Comparison of ENCODE assay signal across 12 cellular contexts in genomic region chr15:80906159-80906775, GRCh38.
A peak's percentile ranks its signal among the peaks of the same experiment; 100 is the strongest.
DNase-seq lines count a peak whose midpoint lies in the region; ATAC-seq, FAIRE-seq and TF ChIP-seq lines count a peak whose summit lies in the region.
"Had no signal": no experiment of that assay in that cellular context is flagged by ENCODE, and none has a peak within 500 bp of the region (broad histone marks: within the 10 kb centered on the region; RNA-seq: fewer than 3 reads in every experiment).

No MANE protein-coding gene starts in this region.

- FAIRE-seq in H54 (lab: Jason Lieb, UNC) = no peak
- FAIRE-seq: colon, TTC549 had no signal

- no peak for TF ChIP-seq CTCF in epithelial cell of esophagus (IDR thresholded peaks at IDR 0.05; ENCODE audit: insufficient read depth, low read depth, low read length, missing control alignments)

- no peak for ATAC-seq in GM19467 (IDR thresholded peaks at IDR 0.05; ENCODE audit: unreplicated experiment)

- DNase-seq in AG20443 (ENCODE audit: low spot score) = peak; percentile 32
- peak; percentile 59 for DNase-seq in NCI-H510A (lab: John Stamatoyannopoulos, UW)
- DNase-seq in epithelial cell of esophagus (ENCODE audit: low read depth) = peak; percentile 67
- no peak for DNase-seq in iPS-NIHi7 (ENCODE audit: extremely low spot score)
- no peak for DNase-seq in stimulated activated CD4-positive, alpha-beta T cell treated with anti-CD3 and anti-CD28 coated beads, Interleukin-4, amount 100 ng/mL, for 24 hours
- DNase-seq in H54 (ENCODE audit: insufficient read length, low spot score) = no peak
- DNase-seq: activated T-cell treated with anti-CD3 and anti-CD28 coated beads, Interleukin-2, amount 50 U/mL, for 24 hours; NCI-H526 treated with DMSO at 0.1 percent for 48 hours had no signal

- TF ChIP-seq EP300 in Ishikawa (IDR thresholded peaks at IDR 0.05; ENCODE audit: borderline replicate concordance) = peak; percentile 88

- TF ChIP-seq POLR2A in H54 (IDR thresholded peaks at IDR 0.05; ENCODE audit: low read depth, low read length) = no peak

- TF ChIP-seq RAD21 in Ishikawa (IDR thresholded peaks at IDR 0.05; ENCODE audit: low read depth) = no peak; the same call in 1 of the 2 replicates

- H3K4me3 ChIP-seq in epithelial cell of esophagus (ENCODE audit: low read length) = no peak overlapping the region

TF ChIP-seq in Ishikawa, 13 proteins besides CTCF, POLR2A, EP300 and RAD21:
- TF ChIP-seq TAF1 (IDR thresholded peaks at IDR 0.05; ENCODE audit: low read depth) (no peak), ZBTB7A (IDR thresholded peaks at IDR 0.05; ENCODE audit: low read depth) (no peak), NFIC (IDR thresholded peaks at IDR 0.05) (peak; percentile 98), YY1 (IDR thresholded peaks at IDR 0.05; ENCODE audit: low read depth) (peak; percentile 86), TEAD4 (IDR thresholded peaks at IDR 0.05) (peak; percentile 88), TCF12 (IDR thresholded peaks at IDR 0.05; ENCODE audit: low read depth) (peak; percentile 90), EGR1 (IDR thresholded peaks at IDR 0.05) (no peak), FOXM1 (IDR thresholded peaks at IDR 0.05; ENCODE audit: borderline replicate concordance, low read depth) (no peak), CREB1 (IDR thresholded peaks at IDR 0.05; ENCODE audit: low read depth) (no peak), CEBPB (IDR thresholded peaks at IDR 0.05) (no peak)
- TF ChIP-seq, protein P1, sequence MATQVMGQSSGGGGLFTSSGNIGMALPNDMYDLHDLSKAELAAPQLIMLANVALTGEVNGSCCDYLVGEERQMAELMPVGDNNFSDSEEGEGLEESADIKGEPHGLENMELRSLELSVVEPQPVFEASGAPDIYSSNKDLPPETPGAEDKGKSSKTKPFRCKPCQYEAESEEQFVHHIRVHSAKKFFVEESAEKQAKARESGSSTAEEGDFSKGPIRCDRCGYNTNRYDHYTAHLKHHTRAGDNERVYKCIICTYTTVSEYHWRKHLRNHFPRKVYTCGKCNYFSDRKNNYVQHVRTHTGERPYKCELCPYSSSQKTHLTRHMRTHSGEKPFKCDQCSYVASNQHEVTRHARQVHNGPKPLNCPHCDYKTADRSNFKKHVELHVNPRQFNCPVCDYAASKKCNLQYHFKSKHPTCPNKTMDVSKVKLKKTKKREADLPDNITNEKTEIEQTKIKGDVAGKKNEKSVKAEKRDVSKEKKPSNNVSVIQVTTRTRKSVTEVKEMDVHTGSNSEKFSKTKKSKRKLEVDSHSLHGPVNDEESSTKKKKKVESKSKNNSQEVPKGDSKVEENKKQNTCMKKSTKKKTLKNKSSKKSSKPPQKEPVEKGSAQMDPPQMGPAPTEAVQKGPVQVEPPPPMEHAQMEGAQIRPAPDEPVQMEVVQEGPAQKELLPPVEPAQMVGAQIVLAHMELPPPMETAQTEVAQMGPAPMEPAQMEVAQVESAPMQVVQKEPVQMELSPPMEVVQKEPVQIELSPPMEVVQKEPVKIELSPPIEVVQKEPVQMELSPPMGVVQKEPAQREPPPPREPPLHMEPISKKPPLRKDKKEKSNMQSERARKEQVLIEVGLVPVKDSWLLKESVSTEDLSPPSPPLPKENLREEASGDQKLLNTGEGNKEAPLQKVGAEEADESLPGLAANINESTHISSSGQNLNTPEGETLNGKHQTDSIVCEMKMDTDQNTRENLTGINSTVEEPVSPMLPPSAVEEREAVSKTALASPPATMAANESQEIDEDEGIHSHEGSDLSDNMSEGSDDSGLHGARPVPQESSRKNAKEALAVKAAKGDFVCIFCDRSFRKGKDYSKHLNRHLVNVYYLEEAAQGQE (IDR thresholded peaks at IDR 0.05; ENCODE audit: low read depth) = no peak
- TF ChIP-seq, protein P2, sequence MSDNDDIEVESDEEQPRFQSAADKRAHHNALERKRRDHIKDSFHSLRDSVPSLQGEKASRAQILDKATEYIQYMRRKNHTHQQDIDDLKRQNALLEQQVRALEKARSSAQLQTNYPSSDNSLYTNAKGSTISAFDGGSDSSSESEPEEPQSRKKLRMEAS (IDR thresholded peaks at IDR 0.05) = peak; percentile 84
- TF ChIP-seq, protein P3, sequence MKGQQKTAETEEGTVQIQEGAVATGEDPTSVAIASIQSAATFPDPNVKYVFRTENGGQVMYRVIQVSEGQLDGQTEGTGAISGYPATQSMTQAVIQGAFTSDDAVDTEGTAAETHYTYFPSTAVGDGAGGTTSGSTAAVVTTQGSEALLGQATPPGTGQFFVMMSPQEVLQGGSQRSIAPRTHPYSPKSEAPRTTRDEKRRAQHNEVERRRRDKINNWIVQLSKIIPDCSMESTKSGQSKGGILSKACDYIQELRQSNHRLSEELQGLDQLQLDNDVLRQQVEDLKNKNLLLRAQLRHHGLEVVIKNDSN (IDR thresholded peaks at IDR 0.05) = peak; percentile 36; the same call in 1 of the 2 replicates

Comparison
In these comparisons a context has a peak if more than half of its experiments do, and no peak if none do; other contexts are left out.
1. DNase-seq: peak in AG20443 (single experiment), NCI-H510A (single experiment) and epithelial cell of esophagus (single experiment); none in iPS-NIHi7 (single experiment), stimulated activated CD4-positive, alpha-beta T cell treated with anti-CD3 and anti-CD28 coated beads, Interleukin-4, amount 100 ng/mL, for 24 hours (single experiment) and H54 (single experiment).